28 cellular contexts compared by ENCODE assay signal in genomic region chr22:47105085-47105484, GRCh38.
"Had no signal": no experiment of that assay in that cellular context is flagged by ENCODE, and none has a peak within 500 bp of the region (broad histone marks: within the 10 kb centered on the region; RNA-seq: fewer than 3 reads in every experiment).

No MANE protein-coding gene starts in this region.

- H3K4me1 ChIP-seq: ascending aorta, Peyer's patch had no signal

- H3K27ac Mint-ChIP-seq: activated naive CD4-positive, alpha-beta T cell treated with anti-CD3 and anti-CD28 coated beads, Interleukin-2, amount 50 U/mL, for 72 hours; activated naive CD8-positive, alpha-beta T cell treated with anti-CD3 and anti-CD28 coated beads, Interleukin-2, amount 50 U/mL, for 24 hours; T-helper 1 cell treated with Interleukin-12 subunit alpha and Interleukin-12 subunit beta and Interleukin-4 antibody, amounts not matched to agents 30 μg/mL and 1 μg/mL, for 36 hours had no signal

- H3K27ac ChIP-seq: ascending aorta, body of pancreas, Peyer's patch, RWPE1, SJSA1 had no signal

- H3K36me3 Mint-ChIP-seq: activated naive CD4-positive, alpha-beta T cell treated with anti-CD3 and anti-CD28 coated beads, Interleukin-2, amount 50 U/mL, for 72 hours had no signal

- ATAC-seq: activated naive CD4-positive, alpha-beta T cell treated with anti-CD3 and anti-CD28 coated beads, Interleukin-2, amount 50 U/mL, for 72 hours; activated naive CD8-positive, alpha-beta T cell treated with anti-CD3 and anti-CD28 coated beads, Interleukin-2, amount 50 U/mL, for 24 hours; body of pancreas; SK-N-SH treated with all-trans-retinoic acid at 6 μM for 48 hours had no signal

- H3K9me3 ChIP-seq: ascending aorta, body of pancreas, Peyer's patch, SJSA1 had no signal

- H3K27me3 Mint-ChIP-seq: activated naive CD8-positive, alpha-beta T cell treated with anti-CD3 and anti-CD28 coated beads, Interleukin-2, amount 50 U/mL, for 24 hours had no signal

- H3K9me3 Mint-ChIP-seq: activated naive CD4-positive, alpha-beta T cell treated with anti-CD3 and anti-CD28 coated beads, Interleukin-2, amount 50 U/mL, for 72 hours; activated naive CD8-positive, alpha-beta T cell treated with anti-CD3 and anti-CD28 coated beads, Interleukin-2, amount 50 U/mL, for 24 hours; T-helper 1 cell treated with Interleukin-12 subunit alpha and Interleukin-12 subunit beta and Interleukin-4 antibody, amounts not matched to agents 30 μg/mL and 1 μg/mL, for 36 hours had no signal

- H3K4me3 ChIP-seq: ascending aorta, body of pancreas, Peyer's patch, SJSA1 had no signal

- DNase-seq: activated CD4-positive, alpha-beta T cell treated with anti-CD3 and anti-CD28 coated beads for 48 hours; activated CD4-positive, alpha-beta T cell treated with anti-CD3 and anti-CD28 coated beads, Interleukin-2, amount 50 U/mL, for 48 hours; activated CD4-positive, CD25-positive, alpha-beta regulatory T cell treated with anti-CD3 and anti-CD28 coated beads, Interleukin-2, amount 50 U/mL, for 72 hours; activated effector memory CD4-positive, alpha-beta T cell treated with Interleukin-2 at 50 U/mL for 16 hours; activated naive CD4-positive, alpha-beta T cell treated with Interleukin-2 at 50 U/mL for 16 hours; activated naive CD8-positive, alpha-beta T cell treated with anti-CD3 and anti-CD28 coated beads, Interleukin-2, amount 50 U/mL, for 24 hours; activated T-cell treated with anti-CD3 and anti-CD28 coated beads for 4 hours; amniotic stem cell; body of pancreas; central memory CD4-positive, alpha-beta T cell; Karpas-422; MM.1S; NCI-H1105; NCI-H1436; NCI-H187; NCI-H2081; NCI-H446; NCI-H524; Peyer's patch; Right ventricle myocardium superior; SW 1271 had no signal

- H3K36me3 ChIP-seq: ascending aorta, Peyer's patch, SJSA1 had no signal

- H3K4me3 Mint-ChIP-seq: activated naive CD8-positive, alpha-beta T cell treated with anti-CD3 and anti-CD28 coated beads, Interleukin-2, amount 50 U/mL, for 24 hours; T-helper 1 cell treated with Interleukin-12 subunit alpha and Interleukin-12 subunit beta and Interleukin-4 antibody, amounts not matched to agents 30 μg/mL and 1 μg/mL, for 36 hours had no signal

- FAIRE-seq: bronchial epithelial cell had no signal

- H3K27me3 ChIP-seq: ascending aorta, body of pancreas, Peyer's patch, SJSA1 had no signal
